Comparison of ENCODE assay signal across 18 cellular contexts in the genomic region with DNA sequence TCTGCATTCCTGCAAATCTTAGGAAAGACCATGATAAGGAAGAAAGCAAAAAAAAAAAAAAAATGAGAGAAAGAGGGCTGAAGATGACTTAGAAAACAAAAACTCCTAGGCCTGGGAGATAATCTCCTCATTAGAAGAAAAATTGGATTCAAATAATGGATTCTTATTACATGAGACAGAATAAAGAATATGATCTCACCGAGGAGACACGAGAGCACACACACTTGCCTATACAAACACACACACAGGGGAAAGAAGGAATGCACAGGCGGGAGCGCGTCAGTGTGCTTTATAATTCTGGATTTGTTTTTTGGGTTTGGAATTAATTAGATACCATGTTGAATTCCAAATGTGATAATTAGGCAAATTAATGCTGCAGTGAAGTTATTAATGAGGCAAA. TPM values are rescaled to one million over a fixed set of nuclear protein-coding genes. Genes with fewer than 3 reads are reported as not detected.
DNase-seq lines count a peak whose midpoint lies in the region; TF ChIP-seq lines count a peak whose summit lies in the region.
"Had no signal": no experiment of that assay in that cellular context is flagged by ENCODE, and none has a peak within 500 bp of the region (broad histone marks: within the 10 kb centered on the region; RNA-seq: fewer than 3 reads in every experiment).

No MANE protein-coding gene starts in this region.

- H3K9me2 ChIP-seq in GM23248 (ENCODE audit: insufficient read depth), result no peaks in the 10 kb centered on the region

- no peaks in the 10 kb centered on the region for H3K27me3 ChIP-seq in GM23248 (replicated peaks; ENCODE audit: insufficient read depth)
- H3K27me3 ChIP-seq in spleen (replicated peaks in 1 of 7), result peaks cover 0 to 27% (median 0%) of the 10 kb centered on the region in 7 donors

- peak overlapping the region; percentile 26 for H3K27ac Mint-ChIP-seq in nephron progenitor cell
- H3K27ac Mint-ChIP-seq: CD4-positive, alpha-beta T cell; H9 had no signal

- no peak overlapping the region for H3K4me2 ChIP-seq in GM23248 (ENCODE audit: unreplicated experiment)
- H3K4me2 ChIP-seq: A549 had no signal

- H3K36me3 Mint-ChIP-seq in nephron progenitor cell (ENCODE audit: low read depth), result peaks cover 12% of the 10 kb centered on the region

- H3K9me3 ChIP-seq in GM23248 (ENCODE audit: low read depth) (no peaks in the 10 kb centered on the region), spleen (no peaks in the 10 kb centered on the region)
- H3K9me3 ChIP-seq: A549, Caco-2 had no signal

- TF ChIP-seq CTCF in nephron progenitor cell (IDR thresholded peaks at IDR 0.05) (no peak), spleen (IDR thresholded peaks at IDR 0.05 in 8 of 11, conservative IDR thresholded peaks at IDR 0.05 in 3 of 11) (no peak)

- H3K27ac ChIP-seq in GM23248, result no peak overlapping the region
- H3K27ac ChIP-seq in spleen, result no peak overlapping the region
- H3K27ac ChIP-seq: 22Rv1, A549, C4-2B had no signal

- peaks cover 17% of the 10 kb centered on the region for H3K9me3 Mint-ChIP-seq in nephron progenitor cell
- H3K9me3 Mint-ChIP-seq: CD4-positive, alpha-beta T cell had no signal

- H2AFZ ChIP-seq in GM23248, result no peak overlapping the region

- no peak for TF ChIP-seq POLR2A in spleen (IDR thresholded peaks at IDR 0.05)

- no peak overlapping the region for H3K9ac ChIP-seq in GM23248

- H3K36me3 ChIP-seq in GM23248 (ENCODE audit: low read depth) (no peaks in the 10 kb centered on the region), spleen (no peaks in the 10 kb centered on the region)

- intact Hi-C loops in spleen (cut with DNase I; ENCODE audit: low total_unique reads), result no loop called here

- H3F3A ChIP-seq in GM23248 (ENCODE audit: insufficient read depth), result no peaks in the 10 kb centered on the region

- H3K4me1 Mint-ChIP-seq in nephron progenitor cell, result peaks cover 65% of the 10 kb centered on the region

- DNase-seq in DMS 273 (lab: John Stamatoyannopoulos, UW; ENCODE audit: unreplicated experiment), result peak; percentile 37
- DNase-seq in DMS 273 treated with DMSO at 0.1 percent for 48 hours (lab: John Stamatoyannopoulos, UW), result no peak
- peak; percentile 4 for DNase-seq in GM23248
- DNase-seq in astrocyte of the hippocampus (ENCODE audit: low read depth, low spot score), result peak; percentile 48
- DNase-seq in nephron progenitor cell, result no peak
- no peak for DNase-seq in spleen
- no peak for DNase-seq in putamen (ENCODE audit: low spot score)
- no peak for DNase-seq in HuH-7 (ENCODE audit: low spot score)
- DNase-seq: AML-193; Caco-2; CD4-positive, alpha-beta T cell; DMS79 treated with DMSO at 0.1 percent for 48 hours; GF-D8; H9 had no signal

- no peaks in the 10 kb centered on the region for H4K20me1 ChIP-seq in GM23248 (ENCODE audit: insufficient read depth)

- no peaks in the 10 kb centered on the region for H3K4me1 ChIP-seq in GM23248 (ENCODE audit: insufficient read depth)
- no peaks in the 10 kb centered on the region for H3K4me1 ChIP-seq in spleen
- H3K4me1 ChIP-seq: A549 had no signal

- in situ Hi-C loops in GM23248 (cut with MboI), result no loop called here

- 17% methylated on average over 5 of the region's 5 CpGs for WGBS in GM23248 (ENCODE audit: low coverage in 1 of 2, low lambda C conversion rate in 2 of 2, missing lambda C conversion rate in 2 of 2), 2 experiments
- WGBS in spleen, 5 donors, result 78 to 87% (median 86%) methylated on average over 5 of the region's 5 CpGs

- H3K27me3 Mint-ChIP-seq in nephron progenitor cell (ENCODE audit: low read depth, poor library complexity), result peaks cover 4% of the 10 kb centered on the region

- H3K79me2 ChIP-seq in GM23248 (ENCODE audit: insufficient read depth), result no peaks in the 10 kb centered on the region

- H3K4me3 ChIP-seq in GM23248, result no peak overlapping the region
- no peak overlapping the region for H3K4me3 ChIP-seq in spleen
- H3K4me3 ChIP-seq: A549 had no signal

- peak overlapping the region; percentile 6 for H3K4me3 Mint-ChIP-seq in nephron progenitor cell
- H3K4me3 Mint-ChIP-seq: CD4-positive, alpha-beta T cell; H9 had no signal

RNA-seq across cellular contexts. Expression of a gene that starts 36.0 kb away (rescaled TPM):
- total RNA-seq in GM23248 (2014; rRNA removed; shearing (Covaris generic)), result not detected in 2 replicates
- not detected in 2 replicates for polyA plus RNA-seq in GM23248 (2016; fragmentation: Nextera tagmentation; extraction: Ambion mirVana)
- not detected for total RNA-seq in spleen
- polyA plus RNA-seq in spleen, result not detected
- total RNA-seq: Caco-2; CD4-positive, alpha-beta T cell; HepG2 had no signal
- polyA plus RNA-seq: A549, HepG2 had no signal

Comparison
In these comparisons a context has a peak if more than half of its experiments do, and no peak if none do; other contexts are left out.
1. DNase-seq: peak in DMS 273 (single experiment), GM23248 (single experiment) and astrocyte of the hippocampus (single experiment); none in DMS 273 treated with DMSO at 0.1 percent for 48 hours (single experiment), nephron progenitor cell (single experiment), spleen (single experiment), putamen (single experiment) and HuH-7 (single experiment).